8 cellular contexts compared by ENCODE assay signal in the genomic region with DNA sequence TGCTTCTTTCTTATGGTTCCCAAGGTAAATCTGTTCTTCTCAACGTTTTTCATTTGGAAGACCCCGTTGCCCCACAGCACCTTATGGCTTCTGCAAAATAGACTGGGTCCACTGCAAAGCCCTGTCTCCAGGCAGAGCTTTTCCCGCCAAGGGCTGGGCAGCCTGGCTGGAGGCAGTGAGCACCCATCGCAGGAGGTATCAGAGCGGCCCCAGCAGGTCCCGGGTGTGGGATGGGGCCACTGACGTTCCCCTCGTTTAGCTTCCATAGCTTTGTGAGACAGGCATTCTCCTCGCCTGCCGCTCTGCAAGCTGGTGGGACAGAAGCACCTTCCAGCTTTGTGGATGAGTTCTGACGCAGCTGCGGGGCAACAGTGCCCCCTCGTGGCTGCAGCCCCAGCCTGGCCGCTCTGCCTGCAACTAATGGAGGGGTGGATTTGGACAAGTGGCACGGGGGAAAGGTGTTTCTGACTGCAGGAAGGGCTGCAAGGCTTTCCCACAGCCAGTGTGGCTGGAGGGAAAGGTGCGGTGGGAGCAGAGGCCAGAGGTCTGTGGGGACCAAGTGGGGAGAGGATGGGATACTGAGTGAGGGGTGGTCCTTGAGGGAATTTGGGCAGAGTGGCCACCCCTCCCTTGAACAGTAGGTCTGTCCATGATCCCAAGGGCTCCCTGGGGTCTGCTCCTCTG.
DNase-seq lines count a peak whose midpoint lies in the region; ATAC-seq and TF ChIP-seq lines count a peak whose summit lies in the region.

No MANE protein-coding gene starts in this region.

- DNase-seq in AG08395 (ENCODE audit: low spot score) (peak; percentile 94), LHCN-M2 (ENCODE audit: low read depth) (peak; percentile 59), SKM-1 treated with dmso at 0.1 percent for 144 hours (lab: John Stamatoyannopoulos, UW; ENCODE audit: unreplicated experiment) (peak; percentile 62), cardiac septum (ENCODE audit: low spot score) (peak; percentile 86), psoas muscle (peak; percentile 83 to 88), vagina (ENCODE audit: extremely low spot score in 2 of 2) (peak in 1 of 2 donors; percentile 92)
- peak; percentile 88 for DNase-seq in activated naive CD8-positive, alpha-beta T cell treated with anti-CD3 and anti-CD28 coated beads, Interleukin-2, amount 10 ng/mL, durations not matched to agents 7 days and 5 days

- intact Hi-C loops in cardiac septum (cut with DNase I): loop anchor here (1.0 to 5.0 kb wide), 2 partner anchors 152 to 556 kb away; no protein-coding TSS in a partner anchor
- intact Hi-C loops in psoas muscle (cut with DNase I): loop anchor here (2.0 to 5.0 kb wide), 3 partner anchors 76 to 556 kb away; no protein-coding TSS in a partner anchor
- intact Hi-C loops in vagina (cut with DNase I): loop anchor here (5.0 kb wide), 1 partner anchor 566 kb away; no protein-coding TSS in a partner anchor

- WGBS in psoas muscle, 3 donors: 2 to 4% (median 4%) methylated on average over 16 of the region's 16 CpGs

- H3K9me3 ChIP-seq in psoas muscle (no peaks in the 10 kb centered on the region), vagina (no peaks in the 10 kb centered on the region)

- H3K36me3 ChIP-seq in psoas muscle (ENCODE audit: insufficient read depth in 1 of 2, low read depth in 1 of 2): no peaks in the 10 kb centered on the region
- H3K36me3 ChIP-seq in vagina: no peaks in the 10 kb centered on the region

- H3K36me3 Mint-ChIP-seq in activated naive CD8-positive, alpha-beta T cell treated with anti-CD3 and anti-CD28 coated beads, Interleukin-2, amount 10 ng/mL, durations not matched to agents 7 days and 5 days: no peaks in the 10 kb centered on the region

- no peak for TF ChIP-seq POLR2A in vagina (IDR thresholded peaks at IDR 0.05)

- POLR2A ChIA-PET in activated naive CD8-positive, alpha-beta T cell treated with anti-CD3 and anti-CD28 coated beads, Interleukin-2, amount 10 ng/mL, durations not matched to agents 7 days and 5 days (lab: Charles Lee): interaction anchor here (1.0 to 2.9 kb wide), 3 partner anchors 150 to 234 kb away, joined by 3 to 11 read pairs (median 3); no protein-coding TSS in a partner anchor

- H3K9me3 Mint-ChIP-seq in activated naive CD8-positive, alpha-beta T cell treated with anti-CD3 and anti-CD28 coated beads, Interleukin-2, amount 10 ng/mL, durations not matched to agents 7 days and 5 days: no peaks in the 10 kb centered on the region

- H3K4me1 ChIP-seq in psoas muscle (peaks cover 4% of the 10 kb centered on the region), vagina (peaks cover 17% of the 10 kb centered on the region)

- H3K4me3 ChIP-seq in psoas muscle: no peak overlapping the region
- H3K4me3 ChIP-seq in vagina: no peak overlapping the region

- H3K4me3 Mint-ChIP-seq in activated naive CD8-positive, alpha-beta T cell treated with anti-CD3 and anti-CD28 coated beads, Interleukin-2, amount 10 ng/mL, durations not matched to agents 7 days and 5 days: no peak overlapping the region

- H3K27me3 Mint-ChIP-seq in activated naive CD8-positive, alpha-beta T cell treated with anti-CD3 and anti-CD28 coated beads, Interleukin-2, amount 10 ng/mL, durations not matched to agents 7 days and 5 days: peaks cover 28% of the 10 kb centered on the region

- H3K27ac Mint-ChIP-seq in activated naive CD8-positive, alpha-beta T cell treated with anti-CD3 and anti-CD28 coated beads, Interleukin-2, amount 10 ng/mL, durations not matched to agents 7 days and 5 days: no peak overlapping the region

- H3K4me1 Mint-ChIP-seq in activated naive CD8-positive, alpha-beta T cell treated with anti-CD3 and anti-CD28 coated beads, Interleukin-2, amount 10 ng/mL, durations not matched to agents 7 days and 5 days: peaks cover 19% of the 10 kb centered on the region

- H3K27me3 ChIP-seq in psoas muscle (ENCODE audit: insufficient read depth in 3 of 3, low read length in 2 of 3) (peaks cover 0 to 9% (median 0%) of the 10 kb centered on the region in 3 donors), vagina (no peaks in the 10 kb centered on the region)

- ATAC-seq in GM18502 (IDR thresholded peaks at IDR 0.05; ENCODE audit: poor library complexity, unreplicated experiment) (peak; percentile 62), psoas muscle (peak; percentile 80 to 90 (median 84))
- peak; percentile 29 for ATAC-seq in activated naive CD8-positive, alpha-beta T cell treated with anti-CD3 and anti-CD28 coated beads, Interleukin-2, amount 10 ng/mL, durations not matched to agents 7 days and 5 days (ENCODE audit: low read depth)

- TF ChIP-seq CTCF in psoas muscle (IDR thresholded peaks at IDR 0.05): peak; percentile 97
- TF ChIP-seq CTCF in vagina (IDR thresholded peaks at IDR 0.05): peak; percentile 93 to 98 (median 98)

- H3K27ac ChIP-seq in psoas muscle (no peak overlapping the region), vagina (peak overlapping the region; percentile 54)

Comparison
In these comparisons a context has a peak if more than half of its experiments do, and no peak if none do; other contexts are left out.
1. ATAC-seq: peak in every context shown above with its lines; median percentile 84 in psoas muscle; 62 in GM18502; 29 in activated naive CD8-positive, alpha-beta T cell treated with anti-CD3 and anti-CD28 coated beads, Interleukin-2, amount 10 ng/mL, durations not matched to agents 7 days and 5 days.